12 cellular contexts compared by ENCODE assay signal in the genomic region with DNA sequence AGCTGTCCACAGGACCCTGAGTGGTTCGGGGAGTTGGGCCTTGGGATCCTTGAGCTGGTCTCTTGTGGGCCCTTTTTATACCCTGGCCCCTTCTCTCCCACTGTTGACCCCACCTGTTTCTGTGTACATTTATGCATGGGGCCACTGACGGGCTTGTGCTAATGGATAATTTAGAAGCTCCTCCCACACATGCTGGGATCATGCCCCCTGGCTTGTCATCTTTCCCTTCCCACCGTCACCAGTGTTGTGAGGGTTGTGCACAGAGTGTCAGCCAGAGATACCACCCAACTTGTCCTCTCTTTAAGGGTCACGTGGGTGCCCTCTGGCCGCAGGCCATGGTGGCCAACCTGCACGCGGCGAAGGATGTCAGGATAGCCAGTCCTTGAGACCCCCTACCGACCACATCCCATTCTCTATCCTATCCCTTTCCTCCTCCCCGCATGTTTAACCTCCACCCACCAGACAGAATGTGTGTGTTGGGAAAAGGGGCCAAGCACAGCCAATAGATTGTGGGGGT. TPM values are rescaled to one million over a fixed set of nuclear protein-coding genes. Genes with fewer than 3 reads are reported as not detected.
DNase-seq lines count a peak whose midpoint lies in the region; ATAC-seq and TF ChIP-seq lines count a peak whose summit lies in the region.
"Not testable (repeated sequence)": the region's sequence is repeated elsewhere in the genome, so short reads cannot be mapped to it uniquely, and the experiment has no call there.
"Had no signal": no experiment of that assay in that cellular context is flagged by ENCODE, and none has a peak within 500 bp of the region (broad histone marks: within the 10 kb centered on the region; RNA-seq: fewer than 3 reads in every experiment).

GH1 (minus strand) TSS at position 51 of the 517 bp plus-strand sequence. CDS start 63 bp downstream, outside the sequence.

- POLR2A ChIA-PET in T-cell (lab: Charles Lee), result interaction anchor here in 1 of 2 donors (0.6 kb wide), 1 partner anchor 68 kb away, joined by 6 read pairs; no protein-coding TSS in a partner anchor

- H3K9me2 ChIP-seq in MM.1S (replicated peaks; ENCODE audit: insufficient read depth, low read length), result not testable (repeated sequence)

- not testable (repeated sequence) for H2BK120ac ChIP-seq in H9 (ENCODE audit: low read depth, low read length, poor library complexity, severe bottlenecking)

- DNase-seq in H9, MM.1S, naive B cell: not testable (repeated sequence)
- peak in 1 of 34 experiments; percentile 10 for DNase-seq in T-cell

- peak in 1 of 4 experiments; percentile 28 for ATAC-seq in T-cell (replicated peaks in 1 of 4)
- not testable (repeated sequence) for ATAC-seq in naive B cell (ENCODE audit: low read depth in 2 of 2)

- H3K9ac ChIP-seq in BLaER1 treated with 17β-estradiol and CSF1 and Interleukin-3, amounts not matched to agents 10 nM and 100 nM, result 0 out of 22 replicates have a peak within 1 kb of the TSS, but pooled peaks of 1 of the 11 experiments have one; percentile 5
- not testable (repeated sequence) for H3K9ac ChIP-seq in H9 (ENCODE audit: extremely low read depth, insufficient read length, low read length); MM.1S (ENCODE audit: low read length)

- CTCF ChIA-PET in T-cell (lab: Charles Lee), result interaction anchor here (0.5 to 2.6 kb wide), 20 partner anchors 8 to 215 kb away, joined by 3 to 23 read pairs (median 5); partner anchors contain the start of genes CSHL1 (in 1 of the 2) and ICAM2 (in 1 of the 2)

- H4K91ac ChIP-seq in H9 (ENCODE audit: insufficient read length, low read depth, low read length), result not testable (repeated sequence)

- H2BK5ac ChIP-seq in H9 (ENCODE audit: insufficient read length, low read length), result not testable (repeated sequence)

- peaks cover 19% of the 10 kb centered on the region for H3K27me3 Mint-ChIP-seq in H9 (ENCODE audit: low read depth)
- not testable (repeated sequence) for H3K27me3 Mint-ChIP-seq in T-cell; activated naive CD4-positive, alpha-beta T cell treated with anti-CD3 and anti-CD28 coated beads, Interleukin-2, amount 50 U/mL, for 24 hours; naive B cell

- not testable (repeated sequence) for H3K27ac ChIP-seq in BLaER1 treated with 17β-estradiol and CSF1 and Interleukin-3, amounts not matched to agents 10 nM and 100 nM; H9 (ENCODE audit: insufficient read length, low read depth, low read length); MM.1S (ENCODE audit: low read length)

- H3K4me3 Mint-ChIP-seq in H9 (peak within 1 kb of the TSS; percentile 32 to 44; a peak in 4 of 5 replicates), naive B cell (peak within 1 kb of the TSS; percentile 1 to 90 (median 80))
- not testable (repeated sequence) for H3K4me3 Mint-ChIP-seq in T-cell; activated naive CD4-positive, alpha-beta T cell treated with anti-CD3 and anti-CD28 coated beads, Interleukin-2, amount 50 U/mL, for 24 hours

- H3K9me3 ChIP-seq in BLaER1 treated with 17β-estradiol and CSF1 and Interleukin-3, amounts not matched to agents 10 nM and 100 nM (replicated peaks in 1 of 11); H9 (ENCODE audit: control insufficient read depth, low read depth, low read length); MM.1S (replicated peaks; ENCODE audit: insufficient read depth, low read length); iPS-18c (ENCODE audit: control insufficient read depth, insufficient read depth, low read length): not testable (repeated sequence)

- peak within 1 kb of the TSS in 10 of 11 experiments; percentile 28 to 60 (median 50); a peak in 18 of 22 replicates for H3K4me2 ChIP-seq in BLaER1 treated with 17β-estradiol and CSF1 and Interleukin-3, amounts not matched to agents 10 nM and 100 nM
- H3K4me2 ChIP-seq in H9 (ENCODE audit: insufficient read depth, insufficient read length, low read length), result peak within 1 kb of the TSS; percentile 41
- H3K4me2 ChIP-seq in MM.1S (ENCODE audit: low read depth, low read length), result not testable (repeated sequence)

- H2AFZ ChIP-seq in H9 (ENCODE audit: low read length), result not testable (repeated sequence)
- peak within 1 kb of the TSS; percentile 42; the same call in 1 of the 2 replicates for H2AFZ ChIP-seq in MM.1S (ENCODE audit: low read length)

- not testable (repeated sequence) for H3K14ac ChIP-seq in H9 (ENCODE audit: insufficient read depth, low read length)

- H3K4me1 ChIP-seq in BLaER1 treated with 17β-estradiol and CSF1 and Interleukin-3, amounts not matched to agents 10 nM and 100 nM, result peaks cover 27 to 83% (median 64%) of the 10 kb centered on the region in 10 experiments
- not testable (repeated sequence) for H3K4me1 ChIP-seq in H9 (ENCODE audit: insufficient read depth, low read length); MM.1S (ENCODE audit: low read length)

- H4K5ac ChIP-seq in H9 (ENCODE audit: insufficient read length, low read depth, low read length), result not testable (repeated sequence)

- not testable (repeated sequence) for H3K27me3 ChIP-seq in BLaER1 treated with 17β-estradiol and CSF1 and Interleukin-3, amounts not matched to agents 10 nM and 100 nM; H9 (ENCODE audit: insufficient read depth, low read length); MM.1S (replicated peaks; ENCODE audit: insufficient read depth, low read length)

- H3K4me1 Mint-ChIP-seq in H9 (peaks cover 17 to 21% of the 10 kb centered on the region in 2 experiments), T-cell (peaks cover 8 to 13% (median 9%) of the 10 kb centered on the region in 3 donors), naive B cell (peaks cover 37 to 94% (median 82%) of the 10 kb centered on the region in 3 donors)
- not testable (repeated sequence) for H3K4me1 Mint-ChIP-seq in activated naive CD4-positive, alpha-beta T cell treated with anti-CD3 and anti-CD28 coated beads, Interleukin-2, amount 50 U/mL, for 24 hours

- not testable (repeated sequence) for H3K9me3 Mint-ChIP-seq in H9; T-cell; activated naive CD4-positive, alpha-beta T cell treated with anti-CD3 and anti-CD28 coated beads, Interleukin-2, amount 50 U/mL, for 24 hours; naive B cell

- not testable (repeated sequence) for H3K4me3 ChIP-seq in BLaER1 treated with 17β-estradiol and CSF1 and Interleukin-3, amounts not matched to agents 10 nM and 100 nM; MM.1S (ENCODE audit: low read length)
- peak within 1 kb of the TSS; percentile 20; the same call in 1 of the 2 replicates for H3K4me3 ChIP-seq in iPS-18c (ENCODE audit: insufficient read depth, low read depth, low read length)

- H3K79me2 ChIP-seq in H9 (ENCODE audit: insufficient read depth, low read length); MM.1S (ENCODE audit: low read length): not testable (repeated sequence)

- not testable (repeated sequence) for H3K56ac ChIP-seq in H9 (ENCODE audit: insufficient read length, low read depth, low read length)

- H3T11ph ChIP-seq in H9 (ENCODE audit: low read length), result not testable (repeated sequence)

- WGBS in H9 (ENCODE audit: extremely low coverage, insufficient read length, low lambda C conversion rate), result no CpG with 5 or more reads among the region's 10 CpGs

- not testable (repeated sequence) for H2BK20ac ChIP-seq in H9 (ENCODE audit: low read depth, low read length, poor library complexity, severe bottlenecking)

- H2BK12ac ChIP-seq in H9 (ENCODE audit: insufficient read length, low read depth, low read length), result not testable (repeated sequence)

- not testable (repeated sequence) for H3K4ac ChIP-seq in H9 (ENCODE audit: low read depth, low read length)

- H3F3A ChIP-seq in MM.1S (ENCODE audit: insufficient read depth, low read length), result not testable (repeated sequence)

- not testable (repeated sequence) for H3K79me1 ChIP-seq in H9 (ENCODE audit: insufficient read depth, low read depth, low read length, poor library complexity, severe bottlenecking)

- H3K27ac Mint-ChIP-seq in H9, result peak within 1 kb of the TSS in 2 of 3 experiments; percentile 45 to 67; a peak in 3 of 7 replicates
- peak within 1 kb of the TSS; percentile 5 to 69 for H3K27ac Mint-ChIP-seq in T-cell
- H3K27ac Mint-ChIP-seq in activated naive CD4-positive, alpha-beta T cell treated with anti-CD3 and anti-CD28 coated beads, Interleukin-2, amount 50 U/mL, for 24 hours, result peak within 1 kb of the TSS; percentile 73
- peak within 1 kb of the TSS; percentile 58 to 98 (median 92) for H3K27ac Mint-ChIP-seq in naive B cell

- not testable (repeated sequence) for H2BK15ac ChIP-seq in H9 (ENCODE audit: low read depth, low read length)

- not testable (repeated sequence) for TF ChIP-seq CTCF in H9 (conservative IDR thresholded peaks at IDR 0.05); MM.1S (IDR thresholded peaks at IDR 0.05; ENCODE audit: low read length)

- not testable (repeated sequence) for H3K23me2 ChIP-seq in H9 (ENCODE audit: insufficient read length, low read depth, low read length, poor library complexity, severe bottlenecking)

- not testable (repeated sequence) for H2AK5ac ChIP-seq in H9 (ENCODE audit: insufficient read length, low read length)

- H3K18ac ChIP-seq in H9 (ENCODE audit: insufficient read length, low read depth, low read length), result not testable (repeated sequence)

- not testable (repeated sequence) for H4K8ac ChIP-seq in H9 (replicated peaks; ENCODE audit: insufficient read length, low read depth, low read length)

- H4K20me1 ChIP-seq in BLaER1 treated with 17β-estradiol and CSF1 and Interleukin-3, amounts not matched to agents 10 nM and 100 nM; H9 (ENCODE audit: control insufficient read depth, insufficient read depth, insufficient read length); MM.1S (ENCODE audit: insufficient read depth, low read length): not testable (repeated sequence)

- not testable (repeated sequence) for H3K23ac ChIP-seq in H9 (ENCODE audit: insufficient read length, low read depth, low read length)

- H3K36me3 ChIP-seq in BLaER1 treated with 17β-estradiol and CSF1 and Interleukin-3, amounts not matched to agents 10 nM and 100 nM; MM.1S (replicated peaks; ENCODE audit: insufficient read depth, low read length): not testable (repeated sequence)

- not testable (repeated sequence) for H3K36me3 Mint-ChIP-seq in H9 (ENCODE audit: insufficient read depth in 1 of 3, low read depth in 3 of 3); T-cell; activated naive CD4-positive, alpha-beta T cell treated with anti-CD3 and anti-CD28 coated beads, Interleukin-2, amount 50 U/mL, for 24 hours; naive B cell

RNA-seq across cellular contexts. Expression of gene GH1, which starts in this region (rescaled TPM):
- not detected in 2 replicates for total RNA-seq in H9 (2021)
- not detected for total RNA-seq in T-cell
- 1 to 10 TPM in 1 of 6 donors, not detected in 5; 1.8 TPM for polyA plus RNA-seq in naive B cell (ENCODE audit: low read depth in 6 of 6)
- total RNA-seq: A673; CD8-positive, alpha-beta T cell; MCF 10A; Peyer's patch; Right ventricle myocardium inferior had no signal

Comparison
In these comparisons a context has a peak if more than half of its experiments do, and no peak if none do; other contexts are left out.
1. H3K27ac Mint-ChIP-seq: peak in every context shown above with its lines; median percentile 92 in naive B cell; 73 in activated naive CD4-positive, alpha-beta T cell treated with anti-CD3 and anti-CD28 coated beads, Interleukin-2, amount 50 U/mL, for 24 hours; 56 in H9; 37 in T-cell.